Comparison of ENCODE assay signal across 25 cellular contexts in genomic region chr20:54220722-54221121, GRCh38. TPM values are rescaled to one million over a fixed set of nuclear protein-coding genes. Genes with fewer than 3 reads are reported as not detected.
A peak's percentile ranks its signal among the peaks of the same experiment; 100 is the strongest.
DNase-seq lines count a peak whose midpoint lies in the region; ATAC-seq lines count a peak whose summit lies in the region.
"Had no signal": no experiment of that assay in that cellular context is flagged by ENCODE, and none has a peak within 500 bp of the region (broad histone marks: within the 10 kb centered on the region; RNA-seq: fewer than 3 reads in every experiment).

No MANE protein-coding gene starts in this region.

- no peaks in the 10 kb centered on the region for H3K9me3 ChIP-seq in T-helper 17 cell (ENCODE audit: control insufficient read depth, low read length, poor library complexity, severe bottlenecking)
- H3K9me3 ChIP-seq: Caco-2, sigmoid colon, tibial artery had no signal

- ATAC-seq in T-helper 17 cell (no peak), left lobe of liver (peak; percentile 10), HG02798 (IDR thresholded peaks at IDR 0.05; ENCODE audit: poor library complexity, unreplicated experiment) (no peak), HG02884 (IDR thresholded peaks at IDR 0.05; ENCODE audit: unreplicated experiment) (no peak)
- ATAC-seq: Right ventricle myocardium inferior had no signal

- peaks cover 31% of the 10 kb centered on the region for H3K4me1 Mint-ChIP-seq in activated naive CD4-positive, alpha-beta T cell treated with anti-CD3 and anti-CD28 coated beads, Interleukin-2, amount 50 U/mL, for 24 hours
- peaks cover 10% of the 10 kb centered on the region for H3K4me1 Mint-ChIP-seq in T-helper 17 cell

- no peaks in the 10 kb centered on the region for H3K27me3 Mint-ChIP-seq in activated naive CD4-positive, alpha-beta T cell treated with anti-CD3 and anti-CD28 coated beads, Interleukin-2, amount 50 U/mL, for 24 hours
- H3K27me3 Mint-ChIP-seq in T-helper 17 cell = no peaks in the 10 kb centered on the region
- H3K27me3 Mint-ChIP-seq: activated CD8-positive, alpha-beta memory T cell treated with anti-CD3 and anti-CD28 coated beads, Interleukin-2, amount 10 ng/mL, durations not matched to agents 7 days and 5 days had no signal

- no peak overlapping the region for H3K4me3 Mint-ChIP-seq in activated naive CD4-positive, alpha-beta T cell treated with anti-CD3 and anti-CD28 coated beads, Interleukin-2, amount 50 U/mL, for 24 hours
- H3K4me3 Mint-ChIP-seq in T-helper 17 cell = no peak overlapping the region
- H3K4me3 Mint-ChIP-seq: activated CD8-positive, alpha-beta memory T cell treated with anti-CD3 and anti-CD28 coated beads, Interleukin-2, amount 10 ng/mL, durations not matched to agents 7 days and 5 days; immature natural killer cell; T-helper 2 cell treated with Interferon-gamma antibody and Interleukin-4, amounts not matched to agents 5 μg/mL and 100 μg/mL, for 36 hours had no signal

- no peaks in the 10 kb centered on the region for H3K9me3 Mint-ChIP-seq in activated naive CD4-positive, alpha-beta T cell treated with anti-CD3 and anti-CD28 coated beads, Interleukin-2, amount 50 U/mL, for 24 hours
- H3K9me3 Mint-ChIP-seq: immature natural killer cell; T-helper 2 cell treated with Interferon-gamma antibody and Interleukin-4, amounts not matched to agents 5 μg/mL and 100 μg/mL, for 36 hours had no signal

- DNase-seq in activated naive CD4-positive, alpha-beta T cell treated with anti-CD3 and anti-CD28 coated beads, Interleukin-2, amount 50 U/mL, for 16 hours = no peak
- DNase-seq in T-helper 17 cell (no peak), left lobe of liver (ENCODE audit: low spot score) (no peak), SK-N-DZ (ENCODE audit: low spot score) (no peak)
- DNase-seq: activated CD8-positive, alpha-beta memory T cell treated with anti-CD3 and anti-CD28 coated beads, Interleukin-2, amount 10 ng/mL, durations not matched to agents 7 days and 5 days; Caco-2; caudate nucleus; cortex of kidney; effector memory CD4-positive, alpha-beta T cell; left cardiac atrium; NCI-H1048; NCI-H1694; NCI-H446; NCI-H748 treated with DMSO at 0.1 percent for 48 hours; sigmoid colon; stimulated activated CD4-positive, alpha-beta T cell treated with anti-CD3 and anti-CD28 coated beads, Interleukin-12 subunit alpha, Interleukin-12 subunit beta, amount 100 ng/mL, for 4 hours; stimulated activated CD4-positive, alpha-beta T cell treated with anti-CD3 and anti-CD28 coated beads, Interleukin-4, amount 100 ng/mL, for 1 hour; tibial artery had no signal

- no peaks in the 10 kb centered on the region for H3K36me3 Mint-ChIP-seq in activated naive CD4-positive, alpha-beta T cell treated with anti-CD3 and anti-CD28 coated beads, Interleukin-2, amount 50 U/mL, for 24 hours
- peaks cover 6% of the 10 kb centered on the region for H3K36me3 Mint-ChIP-seq in T-helper 17 cell (ENCODE audit: low read depth)

- peak overlapping the region; percentile 94 for H3K27ac Mint-ChIP-seq in activated naive CD4-positive, alpha-beta T cell treated with anti-CD3 and anti-CD28 coated beads, Interleukin-2, amount 50 U/mL, for 24 hours
- peak overlapping the region; percentile 70 for H3K27ac Mint-ChIP-seq in T-helper 17 cell
- H3K27ac Mint-ChIP-seq: activated CD8-positive, alpha-beta memory T cell treated with anti-CD3 and anti-CD28 coated beads, Interleukin-2, amount 10 ng/mL, durations not matched to agents 7 days and 5 days; T-helper 2 cell treated with Interferon-gamma antibody and Interleukin-4, amounts not matched to agents 5 μg/mL and 100 μg/mL, for 36 hours had no signal

RNA-seq across cellular contexts. Expression of gene PFDN4, which starts 12.8 kb away (rescaled TPM):
- total RNA-seq in T-helper 17 cell (10 to 100 TPM; 16.9 to 21.3 TPM), left lobe of liver (4.3 TPM)
- 271 and 365 TPM in 2 replicates for polyA plus RNA-seq in SK-N-DZ (2014; cell fraction: cytosol; rRNA removed)
- polyA plus RNA-seq in SK-N-DZ (2014; cell fraction: nucleus; rRNA removed) = 293 and 588 TPM in 2 replicates

RNA-seq across cellular contexts. Expression of gene CYP24A1, which starts 46.9 kb away (rescaled TPM):
- total RNA-seq in T-helper 17 cell (under 1 TPM in 1 of 2 donors, not detected in 1; 0.22 TPM), left lobe of liver (not detected)
- polyA plus RNA-seq in SK-N-DZ (2014; cell fraction: cytosol; rRNA removed) = not detected in 2 replicates
- polyA plus RNA-seq in SK-N-DZ (2014; cell fraction: nucleus; rRNA removed) = not detected in 2 replicates
- total RNA-seq: activated CD8-positive, alpha-beta memory T cell treated with anti-CD3 and anti-CD28 coated beads, Interleukin-2, amount 10 ng/mL, durations not matched to agents 7 days and 5 days; left cardiac atrium; posterior vena cava; Right ventricle myocardium inferior; sigmoid colon had no signal
- polyA plus RNA-seq: immature natural killer cell had no signal
